2 cellular contexts compared by ENCODE assay signal in the genomic region with DNA sequence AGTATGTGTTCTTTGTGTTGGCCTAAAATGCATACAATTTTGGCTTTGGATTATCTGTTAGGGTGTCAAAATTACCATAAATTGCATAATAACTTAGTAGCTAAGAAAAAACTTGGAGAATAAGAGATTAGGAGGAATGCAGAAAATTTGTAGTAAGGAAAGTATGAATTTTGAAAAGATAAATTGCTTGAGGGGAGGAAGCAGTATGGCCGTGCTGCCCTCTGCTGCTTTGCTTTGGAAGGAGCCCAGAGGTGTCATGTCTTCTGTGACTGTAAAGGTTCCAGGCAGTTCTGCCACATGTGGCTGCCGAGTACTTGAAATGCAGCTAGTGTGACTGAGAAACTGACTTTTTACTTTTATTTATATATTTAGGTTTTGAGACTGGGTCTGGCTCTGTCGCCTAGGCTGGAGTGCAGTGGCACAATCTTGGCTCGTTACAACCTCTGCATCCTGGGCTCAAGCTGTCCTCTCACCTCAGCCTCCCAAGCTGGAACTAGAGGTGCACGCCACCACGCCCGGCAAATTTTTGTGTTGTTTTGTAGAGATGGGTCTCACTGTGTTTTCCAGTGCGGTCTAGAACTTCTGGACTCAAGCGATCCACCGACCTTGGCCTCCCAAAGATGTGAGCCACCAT.
A peak's percentile ranks its signal among the peaks of the same experiment; 100 is the strongest.
TF ChIP-seq lines count a peak whose summit lies in the region.

No MANE protein-coding gene starts in this region.

TF ChIP-seq in A549, 52 proteins besides CTCF, POLR2A, EP300 and RAD21:
- TF ChIP-seq SMC3 (IDR thresholded peaks at IDR 0.05) (peak; percentile 45; the same call in 2 of the 3 replicates), ZSCAN20 (CRISPR knock-in tag; IDR thresholded peaks at IDR 0.05) (no peak)

TF ChIP-seq in H1, 55 proteins besides CTCF, POLR2A, EP300 and RAD21:
- TF ChIP-seq SIN3A (conservative IDR thresholded peaks at IDR 0.05 in 1 of 2, IDR thresholded peaks at IDR 0.05 in 1 of 2; ENCODE audit: low read depth in 1 of 2, low read length in 2 of 2) (peak in 1 of 2 experiments; percentile 52; a peak in 1 of 4 replicates), YY1 (IDR thresholded peaks at IDR 0.05; ENCODE audit: low read depth, low read length) (0 out of 2 replicates have a peak, but pooled peaks have one; percentile 57), SP1 (IDR thresholded peaks at IDR 0.05; ENCODE audit: low read depth, low read length) (no peak)
